14 cellular contexts compared by ENCODE assay signal in genomic region chr5:88722546-88722945, GRCh38.
DNase-seq lines count a peak whose midpoint lies in the region; ATAC-seq and TF ChIP-seq lines count a peak whose summit lies in the region.
"Had no signal": no experiment of that assay in that cellular context is flagged by ENCODE, and none has a peak within 500 bp of the region (broad histone marks: within the 10 kb centered on the region; RNA-seq: fewer than 3 reads in every experiment).

No MANE protein-coding gene starts in this region.

- peak overlapping the region; percentile 25 for H3K4me2 ChIP-seq in neuronal stem cell (ENCODE audit: insufficient read depth, low read length, poor library complexity, severe bottlenecking)

- no peaks in the 10 kb centered on the region for H3K79me1 ChIP-seq in neuronal stem cell (ENCODE audit: low read depth, low read length)

- H3K9me3 ChIP-seq in iPS-15b (ENCODE audit: control insufficient read depth, insufficient read depth, low read length) (no peaks in the 10 kb centered on the region), neuronal stem cell (replicated peaks in 1 of 2; ENCODE audit: control insufficient read depth in 2 of 2, insufficient read depth in 1 of 2, low read depth in 1 of 2, low read length in 2 of 2) (no peaks in the 10 kb centered on the region)
- no peaks in the 10 kb centered on the region for H3K9me3 ChIP-seq in CD8-positive, alpha-beta memory T cell (ENCODE audit: low read length)

- H2BK5ac ChIP-seq in neuronal stem cell (ENCODE audit: low read length): no peak overlapping the region

- H2BK120ac ChIP-seq in neuronal stem cell (ENCODE audit: low read depth, low read length): no peak overlapping the region

- H3K18ac ChIP-seq in neuronal stem cell (ENCODE audit: low read length): no peak overlapping the region

- H3K4me3 Mint-ChIP-seq in brain (peak overlapping the region in 3 of 5 experiments; percentile 45 to 81 (median 73)), type B pancreatic cell (no peak overlapping the region)
- H3K4me3 Mint-ChIP-seq in CD8-positive, alpha-beta memory T cell: no peak overlapping the region
- H3K4me3 Mint-ChIP-seq: CD8-positive, alpha-beta T cell had no signal

- H3K23ac ChIP-seq in neuronal stem cell (ENCODE audit: low read depth, low read length, poor library complexity): no peak overlapping the region

- peaks cover 3% of the 10 kb centered on the region for H3K4me1 ChIP-seq in iPS-15b (ENCODE audit: control insufficient read depth, insufficient read depth, low read length)
- peaks cover 0 to 4% of the 10 kb centered on the region in 2 donors for H3K4me1 ChIP-seq in neuronal stem cell (ENCODE audit: control insufficient read depth in 2 of 2, insufficient read depth in 1 of 2, low read depth in 1 of 2, low read length in 2 of 2)
- no peaks in the 10 kb centered on the region for H3K4me1 ChIP-seq in CD8-positive, alpha-beta memory T cell (ENCODE audit: insufficient read depth, low read length)

- CTCF ChIA-PET in CD8-positive, alpha-beta memory T cell (lab: Charles Lee): no interaction called here

- no peak overlapping the region for H2AK5ac ChIP-seq in neuronal stem cell (ENCODE audit: low read depth, low read length)

- no peak overlapping the region for H3K14ac ChIP-seq in neuronal stem cell (ENCODE audit: low read length)

- TF ChIP-seq CTCF in brain (conservative IDR thresholded peaks at IDR 0.05): no peak
- no peak for TF ChIP-seq CTCF in type B pancreatic cell (conservative IDR thresholded peaks at IDR 0.05)

- peaks cover 20% of the 10 kb centered on the region for H3K27me3 ChIP-seq in iPS-15b (ENCODE audit: control insufficient read depth, insufficient read depth, low read length)
- no peaks in the 10 kb centered on the region for H3K27me3 ChIP-seq in neuronal stem cell (ENCODE audit: control insufficient read depth in 3 of 3, insufficient read depth in 3 of 3, low read depth in 1 of 3, low read length in 3 of 3)
- no peaks in the 10 kb centered on the region for H3K27me3 ChIP-seq in CD8-positive, alpha-beta memory T cell (ENCODE audit: insufficient read depth, low read length, poor library complexity, severe bottlenecking)

- no peak overlapping the region for H2BK12ac ChIP-seq in neuronal stem cell (ENCODE audit: low read length)

- peak overlapping the region in 4 of 5 experiments; percentile 23 to 91 (median 85) for H3K27ac Mint-ChIP-seq in brain
- H3K27ac Mint-ChIP-seq in CD8-positive, alpha-beta memory T cell: no peak overlapping the region
- H3K27ac Mint-ChIP-seq in type B pancreatic cell: no peak overlapping the region
- H3K27ac Mint-ChIP-seq: CD8-positive, alpha-beta T cell had no signal

- POLR2A ChIA-PET in CD8-positive, alpha-beta memory T cell (lab: Charles Lee): no interaction called here

- no peak overlapping the region for H4K91ac ChIP-seq in neuronal stem cell (ENCODE audit: low read depth, low read length, poor library complexity)

- DNase-seq in NCI-H2227 (lab: John Stamatoyannopoulos, UW; ENCODE audit: unreplicated experiment) (peak; percentile 29), NCI-H2227 treated with DMSO at 0.1 percent for 48 hours (lab: John Stamatoyannopoulos, UW) (no peak), neuronal stem cell (ENCODE audit: low spot score) (no peak), type B pancreatic cell (ENCODE audit: extremely low spot score, unreplicated experiment) (no peak)
- DNase-seq in CD8-positive, alpha-beta memory T cell: no peak
- DNase-seq: CD8-positive, alpha-beta T cell; NCI-H1436; NCI-H2081; NCI-H526; PC-3 had no signal

- H3K27ac ChIP-seq in neuronal stem cell (replicated peaks; ENCODE audit: low read length): no peak overlapping the region
- no peak overlapping the region for H3K27ac ChIP-seq in CD8-positive, alpha-beta memory T cell (ENCODE audit: low read depth, low read length)
- H3K27ac ChIP-seq: 22Rv1 had no signal

- no peaks in the 10 kb centered on the region for H3K27me3 Mint-ChIP-seq in brain
- peaks cover 14 to 60% of the 10 kb centered on the region in 2 donors for H3K27me3 Mint-ChIP-seq in CD8-positive, alpha-beta memory T cell
- peaks cover 27% of the 10 kb centered on the region for H3K27me3 Mint-ChIP-seq in type B pancreatic cell

- H3K9me3 Mint-ChIP-seq in brain (no peaks in the 10 kb centered on the region), type B pancreatic cell (no peaks in the 10 kb centered on the region)
- H3K9me3 Mint-ChIP-seq in CD8-positive, alpha-beta memory T cell: no peaks in the 10 kb centered on the region
- H3K9me3 Mint-ChIP-seq: CD8-positive, alpha-beta T cell had no signal

- H3K36me3 ChIP-seq in iPS-15b (ENCODE audit: control insufficient read depth, insufficient read depth, low read length) (no peaks in the 10 kb centered on the region), neuronal stem cell (replicated peaks in 1 of 2; ENCODE audit: control insufficient read depth in 2 of 2, insufficient read depth in 2 of 2, low read length in 2 of 2) (no peaks in the 10 kb centered on the region)
- H3K36me3 ChIP-seq in CD8-positive, alpha-beta memory T cell (ENCODE audit: insufficient read depth, low read length): no peaks in the 10 kb centered on the region

- H4K8ac ChIP-seq in neuronal stem cell (ENCODE audit: low read depth, low read length): no peak overlapping the region

- no peak overlapping the region for H3K4ac ChIP-seq in neuronal stem cell (ENCODE audit: low read length)

- H2BK15ac ChIP-seq in neuronal stem cell (ENCODE audit: low read length): no peak overlapping the region

- no CpG with 5 or more reads among the region's 18 CpGs for WGBS in neuronal stem cell (ENCODE audit: extremely low coverage in 2 of 2, insufficient read length in 2 of 2, insufficient replicate concordance in 1 of 2), 2 donors

- no peak overlapping the region for H3K9ac ChIP-seq in iPS-15b (ENCODE audit: low read depth, low read length)
- H3K9ac ChIP-seq in neuronal stem cell (ENCODE audit: low read depth, low read length, poor library complexity): no peak overlapping the region

- H3K4me1 Mint-ChIP-seq in brain: peaks cover 85% of the 10 kb centered on the region
- no peaks in the 10 kb centered on the region for H3K4me1 Mint-ChIP-seq in CD8-positive, alpha-beta memory T cell
- no peaks in the 10 kb centered on the region for H3K4me1 Mint-ChIP-seq in type B pancreatic cell (ENCODE audit: unreplicated experiment)

- H2AFZ ChIP-seq in neuronal stem cell (ENCODE audit: low read length): no peak overlapping the region

- H3K36me3 Mint-ChIP-seq in brain (peaks cover 30% of the 10 kb centered on the region), type B pancreatic cell (no peaks in the 10 kb centered on the region)
- no peaks in the 10 kb centered on the region for H3K36me3 Mint-ChIP-seq in CD8-positive, alpha-beta memory T cell
- H3K36me3 Mint-ChIP-seq: CD8-positive, alpha-beta T cell had no signal

- peak overlapping the region; percentile 37 for H3K4me3 ChIP-seq in iPS-15b (ENCODE audit: low read depth, low read length)
- no peak overlapping the region for H3K4me3 ChIP-seq in neuronal stem cell (ENCODE audit: low read length in 2 of 2)
- no peak overlapping the region for H3K4me3 ChIP-seq in CD8-positive, alpha-beta memory T cell (ENCODE audit: low read length)

- ATAC-seq in HG02981 (IDR thresholded peaks at IDR 0.05; ENCODE audit: unreplicated experiment): no peak
- ATAC-seq: CD8-positive, alpha-beta T cell; PC-3 had no signal

Comparison
In these comparisons a context has a peak if more than half of its experiments do, and no peak if none do; other contexts are left out.
1. H3K27ac Mint-ChIP-seq: peak in brain (4 of 5); none in CD8-positive, alpha-beta memory T cell (0 of 8) and type B pancreatic cell (single experiment).
2. H3K4me3 Mint-ChIP-seq: peak in brain (3 of 5); none in CD8-positive, alpha-beta memory T cell (0 of 7) and type B pancreatic cell (single experiment).